1 cellular context compared by ENCODE assay signal in the genomic region with DNA sequence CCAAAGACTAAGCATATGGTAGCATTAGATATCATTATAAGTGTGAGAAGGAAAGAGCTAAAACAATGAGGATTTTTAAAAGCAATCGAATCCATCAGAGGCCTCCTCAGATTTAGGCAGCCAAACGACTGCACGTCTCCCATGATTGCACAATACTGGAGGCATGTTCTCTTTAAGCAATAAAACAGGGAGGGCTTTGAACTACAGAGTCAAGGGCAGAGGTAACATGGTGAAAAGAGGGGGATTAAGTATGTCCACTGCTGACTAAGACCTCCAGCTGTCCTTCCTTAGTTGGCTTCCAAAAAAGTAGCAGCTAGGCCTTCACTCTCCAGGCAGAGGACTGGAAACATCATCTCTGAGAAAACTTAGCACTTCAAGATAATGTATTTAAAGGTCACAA.
TF ChIP-seq lines count a peak whose summit lies in the region.

No MANE protein-coding gene starts in this region.

TF ChIP-seq in IMR-90, 13 proteins besides CTCF, POLR2A, EP300 and RAD21 (continued from another document):
- TF ChIP-seq ELK1 (IDR thresholded peaks at IDR 0.05; ENCODE audit: borderline replicate concordance, low read depth, low read length) (no peak), RCOR1 (IDR thresholded peaks at IDR 0.05; ENCODE audit: insufficient replicate concordance, low read length) (no peak), SMC3 (IDR thresholded peaks at IDR 0.05; ENCODE audit: low read depth, low read length) (no peak), CEBPB (IDR thresholded peaks at IDR 0.05; ENCODE audit: low read depth, low read length) (peak; percentile 88)
